ENCODE assay signal across 8 cellular contexts in the genomic region with DNA sequence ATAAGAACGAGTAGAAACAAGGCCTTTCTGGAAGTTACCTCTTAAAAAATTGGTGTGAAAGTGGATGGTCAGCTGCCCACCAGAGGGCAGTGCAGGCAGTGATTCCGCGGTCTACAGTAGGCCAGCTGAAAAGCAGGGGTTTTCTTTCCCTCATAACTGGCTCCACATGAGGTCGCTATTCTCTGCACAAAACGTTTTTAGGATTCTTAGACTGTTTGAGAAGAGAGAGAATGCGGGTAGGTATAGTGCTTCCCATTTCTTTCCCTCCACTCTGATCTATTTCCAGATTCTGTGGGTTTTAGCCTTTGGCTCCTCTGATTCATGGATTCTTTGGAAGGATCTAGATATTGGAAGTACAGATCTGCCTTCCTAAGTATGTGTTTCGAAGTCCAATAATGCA. TPM values are rescaled to one million over a fixed set of nuclear protein-coding genes. Genes with fewer than 3 reads are reported as not detected.
DNase-seq lines count a peak whose midpoint lies in the region; ATAC-seq, FAIRE-seq and TF ChIP-seq lines count a peak whose summit lies in the region.

No MANE protein-coding gene starts in this region.

- peaks cover 24% of the 10 kb centered on the region for H3K4me1 Mint-ChIP-seq in activated naive CD8-positive, alpha-beta T cell (ENCODE audit: low read depth)

- ATAC-seq in HG02759 (IDR thresholded peaks at IDR 0.05; ENCODE audit: unreplicated experiment): peak; percentile 91

- peak; percentile 90 to 100 (median 99) for TF ChIP-seq CTCF in vagina (IDR thresholded peaks at IDR 0.05)

- peaks cover 8% of the 10 kb centered on the region for H3K36me3 Mint-ChIP-seq in activated naive CD8-positive, alpha-beta T cell

- no peak overlapping the region for H3K4me3 ChIP-seq in vagina

- FAIRE-seq in GM12891 (lab: Jason Lieb, UNC): peak; percentile 90

- no peak overlapping the region for H3K27ac ChIP-seq in vagina

- H3K4me3 Mint-ChIP-seq in activated naive CD8-positive, alpha-beta T cell: no peak overlapping the region

- no peaks in the 10 kb centered on the region for H3K9me3 ChIP-seq in vagina

- no peaks in the 10 kb centered on the region for H3K4me1 ChIP-seq in vagina

- H3K27me3 Mint-ChIP-seq in activated naive CD8-positive, alpha-beta T cell: no peaks in the 10 kb centered on the region

- H3K9me3 Mint-ChIP-seq in activated naive CD8-positive, alpha-beta T cell (ENCODE audit: low read depth): no peaks in the 10 kb centered on the region

- intact Hi-C loops in head of caudate nucleus (cut with DNase I): loop anchor here (2.0 to 10.0 kb wide), 3 partner anchors 180 to 347 kb away; no protein-coding TSS in a partner anchor
- intact Hi-C loops in posterior vena cava (cut with DNase I): loop anchor here (5.0 to 10.0 kb wide), 2 partner anchors 332 to 690 kb away; no protein-coding TSS in a partner anchor
- intact Hi-C loops in vagina (cut with DNase I): no loop called here

- TF ChIP-seq POLR2A in GM12891 (IDR thresholded peaks at IDR 0.05; ENCODE audit: low read depth, low read length) (no peak), vagina (IDR thresholded peaks at IDR 0.05) (no peak)

- H3K36me3 ChIP-seq in vagina: no peaks in the 10 kb centered on the region

- H3K27me3 ChIP-seq in vagina: no peaks in the 10 kb centered on the region

- DNase-seq in GM12891 (ENCODE audit: insufficient read length, low spot score): peak; percentile 23
- peak; percentile 92 for DNase-seq in NCI-H128 (lab: John Stamatoyannopoulos, UW; ENCODE audit: unreplicated experiment)
- DNase-seq in SKM-1 (lab: John Stamatoyannopoulos, UW; ENCODE audit: unreplicated experiment): peak; percentile 94
- DNase-seq in head of caudate nucleus: peak; percentile 67 to 94 (median 84)
- peak; percentile 91 for DNase-seq in posterior vena cava (ENCODE audit: low spot score)
- no peak for DNase-seq in vagina (ENCODE audit: extremely low spot score in 2 of 2)

- H3K27ac Mint-ChIP-seq in activated naive CD8-positive, alpha-beta T cell: peak overlapping the region; percentile 31

TF ChIP-seq in GM12891, 5 proteins besides CTCF, POLR2A, EP300 and RAD21:
- TF ChIP-seq SPI1 (IDR thresholded peaks at IDR 0.05; ENCODE audit: low read depth, low read length): no peak
- no peak for TF ChIP-seq POLR2AphosphoS5 (IDR thresholded peaks at IDR 0.05; ENCODE audit: low read depth, low read length)
- no peak for TF ChIP-seq PAX5 (IDR thresholded peaks at IDR 0.05; ENCODE audit: insufficient read depth, low read length, severe bottlenecking)
- no peak for TF ChIP-seq POU2F2 (IDR thresholded peaks at IDR 0.05; ENCODE audit: low read depth, low read length)
- no peak for TF ChIP-seq TAF1 (IDR thresholded peaks at IDR 0.05; ENCODE audit: low read depth, low read length)

RNA-seq across cellular contexts. Expression of gene FIG4, which starts 14.2 kb away (rescaled TPM):
- 13.9 TPM for polyA plus RNA-seq in GM12891 (2012; ENCODE audit: low read depth, missing spikeins)
- total RNA-seq in posterior vena cava: 10 to 100 TPM; 20.9 to 23.9 TPM
- 15.2 TPM for total RNA-seq in vagina

RNA-seq across cellular contexts. Expression of gene AK9, which starts 14.3 kb away (rescaled TPM):
- 2.8 TPM for polyA plus RNA-seq in GM12891 (2012; ENCODE audit: low read depth, missing spikeins)
- total RNA-seq in posterior vena cava (1 to 10 TPM; 8.1 to 9.9 TPM), vagina (8.1 TPM)

Comparison
In these comparisons a context has a peak if more than half of its experiments do, and no peak if none do; other contexts are left out.
1. DNase-seq: peak in GM12891 (single experiment), NCI-H128 (single experiment), SKM-1 (single experiment), head of caudate nucleus (42 of 42) and posterior vena cava (single experiment); none in vagina (0 of 2).